In the genomic region with DNA sequence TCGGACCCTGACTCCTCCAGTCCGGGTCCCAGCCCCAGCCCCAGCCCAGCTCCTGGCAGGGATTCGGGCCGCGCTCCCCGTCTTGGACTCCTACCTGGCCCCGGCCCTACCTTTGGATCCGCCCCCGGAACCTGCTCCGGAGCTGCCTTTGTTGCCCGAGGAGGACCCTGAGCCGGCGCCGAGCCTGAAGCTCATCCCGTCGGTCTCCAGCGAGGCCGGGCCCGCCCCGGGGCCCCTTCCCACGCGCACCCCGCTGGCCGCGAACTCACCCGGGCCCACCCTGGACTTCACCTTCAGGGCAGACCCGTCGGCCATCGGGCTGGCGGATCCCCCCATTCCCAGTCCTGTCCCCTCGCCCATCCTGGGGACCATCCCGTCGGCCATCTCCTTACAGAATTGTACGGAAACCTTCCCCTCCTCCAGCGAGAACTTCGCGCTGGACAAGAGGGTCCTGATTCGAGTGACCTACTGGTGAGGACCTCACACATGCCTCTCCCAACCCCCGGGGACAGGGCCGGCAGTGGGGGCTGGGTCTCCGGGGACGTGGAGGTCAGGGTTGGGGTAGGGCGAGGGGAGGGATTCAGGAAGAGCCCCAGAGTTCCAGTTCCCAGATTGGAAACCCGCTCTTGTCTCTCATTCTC, we compare ENCODE assay signal across 11 cellular contexts. TPM values are rescaled to one million over a fixed set of nuclear protein-coding genes. Genes with fewer than 3 reads are reported as not detected.
DNase-seq lines count a peak whose midpoint lies in the region; ATAC-seq, FAIRE-seq and TF ChIP-seq lines count a peak whose summit lies in the region.
"Had no signal": no experiment of that assay in that cellular context is flagged by ENCODE, and none has a peak within 500 bp of the region (broad histone marks: within the 10 kb centered on the region; RNA-seq: fewer than 3 reads in every experiment).

No MANE protein-coding gene starts in this region.

- intact Hi-C loops in CD4-positive, alpha-beta memory T cell (cut with micrococcal nuclease), result no loop called here
- intact Hi-C loops in ovary (cut with DNase I), result no loop called here

- CTCF ChIA-PET in CD4-positive, alpha-beta memory T cell (lab: Charles Lee; ENCODE audit: partially characterized antibody), result interaction anchor here (1.1 to 1.6 kb wide), 2 partner anchors 17 to 41 kb away, joined by 4 to 5 read pairs; a partner anchor contains a TSS

- no peak for FAIRE-seq in GM12891 (lab: Jason Lieb, UNC)

- H3K4me3 Mint-ChIP-seq in CD4-positive, alpha-beta memory T cell, result peak overlapping the region; percentile 13 to 86 (median 67)
- H3K4me3 Mint-ChIP-seq in endodermal cell, result peak overlapping the region; percentile 84

- H3K27ac ChIP-seq in CD4-positive, alpha-beta memory T cell (ENCODE audit: low read depth, low read length), result no peak overlapping the region
- H3K27ac ChIP-seq in endodermal cell (ENCODE audit: low read depth, low read length), result no peak overlapping the region
- no peak overlapping the region for H3K27ac ChIP-seq in ovary

- H3K9me3 ChIP-seq in CD4-positive, alpha-beta memory T cell (ENCODE audit: control insufficient read depth in 1 of 2, low read length in 2 of 2), result no peaks in the 10 kb centered on the region
- H3K9me3 ChIP-seq in endodermal cell (ENCODE audit: control insufficient read depth, low read length) (no peaks in the 10 kb centered on the region), ovary (no peaks in the 10 kb centered on the region)

- peaks cover 18% of the 10 kb centered on the region for H3K4me1 ChIP-seq in CD4-positive, alpha-beta memory T cell (ENCODE audit: insufficient read depth, low read length)
- H3K4me1 ChIP-seq in endodermal cell (ENCODE audit: control insufficient read depth, insufficient read depth, low read length) (no peaks in the 10 kb centered on the region), ovary (ENCODE audit: insufficient read depth) (peaks cover 5% of the 10 kb centered on the region)

- H3K9me3 Mint-ChIP-seq in CD4-positive, alpha-beta memory T cell, result peaks cover 0 to 2% (median 0%) of the 10 kb centered on the region in 8 donors
- H3K9me3 Mint-ChIP-seq in endodermal cell, result no peaks in the 10 kb centered on the region

- TF ChIP-seq POLR2A in ovary (IDR thresholded peaks at IDR 0.05) (no peak), GM12891 (IDR thresholded peaks at IDR 0.05; ENCODE audit: low read depth, low read length) (no peak)

- H3K27ac Mint-ChIP-seq in CD4-positive, alpha-beta memory T cell, result no peak overlapping the region
- peak overlapping the region; percentile 70 for H3K27ac Mint-ChIP-seq in endodermal cell

- POLR2A ChIA-PET in CD4-positive, alpha-beta memory T cell (lab: Charles Lee; ENCODE audit: partially characterized antibody), result no interaction called here

- H3K4me3 ChIP-seq in CD4-positive, alpha-beta memory T cell (ENCODE audit: low read length in 2 of 2), result peak overlapping the region in 1 of 2 donors; percentile 35
- H3K4me3 ChIP-seq in endodermal cell (ENCODE audit: low read length), result peak overlapping the region; percentile 91
- H3K4me3 ChIP-seq in ovary, result peak overlapping the region; percentile 12

- ATAC-seq in HG03196 (IDR thresholded peaks at IDR 0.05; ENCODE audit: unreplicated experiment), result no peak

- H3K27me3 Mint-ChIP-seq in CD4-positive, alpha-beta memory T cell, result peaks cover 34 to 38% of the 10 kb centered on the region in 2 donors
- peaks cover 30% of the 10 kb centered on the region for H3K27me3 Mint-ChIP-seq in endodermal cell (ENCODE audit: insufficient read depth)

- peak overlapping the region; percentile 62 for H3K9ac ChIP-seq in endodermal cell (ENCODE audit: extremely low read depth, low read length, poor library complexity, severe bottlenecking)

- 3 to 7% methylated on average over 11 to 44 of the region's 44 CpGs for WGBS in endodermal cell (ENCODE audit: insufficient coverage in 1 of 2, insufficient read length in 1 of 2), 2 experiments
- 1 to 3% (median 1%) methylated on average over 36 to 44 of the region's 44 CpGs for WGBS in ovary, 3 donors

- H3K36me3 ChIP-seq in CD4-positive, alpha-beta memory T cell (ENCODE audit: insufficient read depth, low read length), result no peaks in the 10 kb centered on the region
- H3K36me3 ChIP-seq in endodermal cell (ENCODE audit: control insufficient read depth, insufficient read depth, low read length), result no peaks in the 10 kb centered on the region
- no peaks in the 10 kb centered on the region for H3K36me3 ChIP-seq in ovary

- H3K4me1 Mint-ChIP-seq in CD4-positive, alpha-beta memory T cell, result peaks cover 7 to 19% (median 13%) of the 10 kb centered on the region in 4 donors
- peaks cover 19% of the 10 kb centered on the region for H3K4me1 Mint-ChIP-seq in endodermal cell

- H3K27me3 ChIP-seq in CD4-positive, alpha-beta memory T cell (ENCODE audit: insufficient read depth, low read length), result peaks cover 19% of the 10 kb centered on the region
- peaks cover 36% of the 10 kb centered on the region for H3K27me3 ChIP-seq in endodermal cell (ENCODE audit: control insufficient read depth, insufficient read depth, low read length, poor library complexity, severe bottlenecking)
- no peaks in the 10 kb centered on the region for H3K27me3 ChIP-seq in ovary

- peak in 1 of 5 donors; percentile 5 for DNase-seq in CD4-positive, alpha-beta memory T cell
- DNase-seq in NCI-H69 (lab: John Stamatoyannopoulos, UW) (peak; percentile 70), endodermal cell (peak; percentile 91), ovary (no peak), NCI-H1694 (lab: John Stamatoyannopoulos, UW) (no peak), GM12891 (ENCODE audit: insufficient read length, low spot score) (no peak), NCI-H524 treated with DMSO at 0.1 percent for 48 hours (lab: John Stamatoyannopoulos, UW) (no peak)
- DNase-seq: NK-92 treated with Interleukin-12 subunit alpha and Interleukin-12 subunit beta, amount 100 ng/mL, for 24 hours had no signal

- no peaks in the 10 kb centered on the region for H3K36me3 Mint-ChIP-seq in CD4-positive, alpha-beta memory T cell
- H3K36me3 Mint-ChIP-seq in endodermal cell (ENCODE audit: low read depth), result peaks cover 11% of the 10 kb centered on the region

- no peak for TF ChIP-seq EP300 in ovary (IDR thresholded peaks at IDR 0.05)

- no peak for TF ChIP-seq CTCF in endodermal cell (conservative IDR thresholded peaks at IDR 0.05)
- TF ChIP-seq CTCF in ovary (IDR thresholded peaks at IDR 0.05), result no peak

TF ChIP-seq in GM12891, 5 proteins besides CTCF, POLR2A, EP300 and RAD21:
- TF ChIP-seq TAF1 (IDR thresholded peaks at IDR 0.05; ENCODE audit: low read depth, low read length) (no peak), POU2F2 (IDR thresholded peaks at IDR 0.05; ENCODE audit: low read depth, low read length) (no peak), SPI1 (IDR thresholded peaks at IDR 0.05; ENCODE audit: low read depth, low read length) (no peak), PAX5 (IDR thresholded peaks at IDR 0.05; ENCODE audit: insufficient read depth, low read length, severe bottlenecking) (no peak), POLR2AphosphoS5 (IDR thresholded peaks at IDR 0.05; ENCODE audit: low read depth, low read length) (no peak)

RNA-seq across cellular contexts. Expression of a gene that starts 0.7 kb away (rescaled TPM):
- not detected for total RNA-seq in CD4-positive, alpha-beta memory T cell
- not detected for polyA plus RNA-seq in CD4-positive, alpha-beta memory T cell
- total RNA-seq in endodermal cell, result 10 to 100 TPM in 1 of 2 donors, 1 to 10 TPM in 1; 8.7 to 15.3 TPM
- polyA plus RNA-seq in endodermal cell (2013, experiment 1 of 2), result 1.9 TPM
- 1.6 TPM for polyA plus RNA-seq in endodermal cell (2013, experiment 2 of 2)
- total RNA-seq in ovary, result under 1 TPM in 1 of 7 donors, not detected in 6; 0.27 TPM
- under 1 TPM in 1 of 2 donors, not detected in 1; 0.39 TPM for polyA plus RNA-seq in ovary
- not detected for polyA plus RNA-seq in GM12891 (2012; ENCODE audit: low read depth, missing spikeins)
- total RNA-seq: mononuclear cell, subcutaneous adipose tissue had no signal

RNA-seq across cellular contexts. Expression of a gene that starts 16.9 kb away (rescaled TPM):
- total RNA-seq in CD4-positive, alpha-beta memory T cell, result under 1 TPM in 1 of 2 experiments, not detected in 1; 0.14 TPM
- under 1 TPM; 0.16 to 0.19 TPM for polyA plus RNA-seq in CD4-positive, alpha-beta memory T cell
- total RNA-seq in endodermal cell, result 1 to 10 TPM; 2.0 to 4.3 TPM
- 46.8 TPM for polyA plus RNA-seq in endodermal cell (2013, experiment 1 of 2)
- polyA plus RNA-seq in endodermal cell (2013, experiment 2 of 2), result 39.5 TPM
- under 1 TPM in 3 of 7 donors, not detected in 4; 0.10 to 0.33 (median 0.24) TPM for total RNA-seq in ovary
- polyA plus RNA-seq in ovary, result under 1 TPM; 0.10 to 0.22 TPM
- polyA plus RNA-seq in GM12891 (2012; ENCODE audit: low read depth, missing spikeins), result 0.37 TPM
- total RNA-seq: mononuclear cell, subcutaneous adipose tissue had no signal

RNA-seq across cellular contexts. Expression of a gene that starts 17.0 kb away (rescaled TPM):
- total RNA-seq in CD4-positive, alpha-beta memory T cell, result 1 to 10 TPM; 7.7 to 8.8 TPM
- 1 to 10 TPM; 6.1 to 7.8 TPM for polyA plus RNA-seq in CD4-positive, alpha-beta memory T cell
- 1 to 10 TPM; 1.2 to 3.8 TPM for total RNA-seq in endodermal cell
- 5.4 TPM for polyA plus RNA-seq in endodermal cell (2013, experiment 1 of 2)
- polyA plus RNA-seq in endodermal cell (2013, experiment 2 of 2), result 4.6 TPM
- 1 to 10 TPM; 3.1 to 7.0 (median 6.2) TPM for total RNA-seq in ovary
- 1 to 10 TPM; 2.3 to 7.5 TPM for polyA plus RNA-seq in ovary
- polyA plus RNA-seq in GM12891 (2012; ENCODE audit: low read depth, missing spikeins), result 3.4 TPM

RNA-seq across cellular contexts. Expression of a gene that starts 24.3 kb away (rescaled TPM):
- 10 to 100 TPM; 22.0 to 22.8 TPM for total RNA-seq in CD4-positive, alpha-beta memory T cell
- polyA plus RNA-seq in CD4-positive, alpha-beta memory T cell, result 10 to 100 TPM; 22.1 to 34.9 TPM
- total RNA-seq in endodermal cell, result 10 to 100 TPM; 24.0 to 29.7 TPM
- polyA plus RNA-seq in endodermal cell (2013, experiment 1 of 2), result 28.3 TPM
- polyA plus RNA-seq in endodermal cell (2013, experiment 2 of 2), result 28.5 TPM
- 10 to 100 TPM in 5 of 7 donors, 1 to 10 TPM in 2; 6.9 to 17.0 (median 13.1) TPM for total RNA-seq in ovary
- polyA plus RNA-seq in ovary, result 10 to 100 TPM; 10.5 to 13.5 TPM
- polyA plus RNA-seq in GM12891 (2012; ENCODE audit: low read depth, missing spikeins), result 5.2 TPM

RNA-seq across cellular contexts. Expression of a gene that starts 35.0 kb away (rescaled TPM):
- 10 to 100 TPM; 47.2 to 49.6 TPM for total RNA-seq in CD4-positive, alpha-beta memory T cell
- 10 to 100 TPM; 39.1 to 50.4 TPM for polyA plus RNA-seq in CD4-positive, alpha-beta memory T cell
- 10 to 100 TPM; 87.8 to 94.6 TPM for total RNA-seq in endodermal cell
- polyA plus RNA-seq in endodermal cell (2013, experiment 1 of 2), result 83.8 TPM
- 79.7 TPM for polyA plus RNA-seq in endodermal cell (2013, experiment 2 of 2)
- total RNA-seq in ovary, result 10 to 100 TPM; 31.5 to 59.9 (median 51.4) TPM
- polyA plus RNA-seq in ovary, result 10 to 100 TPM; 41.2 to 48.3 TPM
- polyA plus RNA-seq in GM12891 (2012; ENCODE audit: low read depth, missing spikeins), result 67.0 TPM

Comparison
In these comparisons a context has a peak if more than half of its experiments do, and no peak if none do; other contexts are left out.
1. DNase-seq: peak in NCI-H69 (single experiment) and endodermal cell (single experiment); none in ovary (0 of 5), NCI-H1694 (single experiment), GM12891 (single experiment) and NCI-H524 treated with DMSO at 0.1 percent for 48 hours (single experiment).
2. RNA of a gene that starts 0.7 kb away (total RNA-seq): 8.7 to 15.3 TPM in endodermal cell; not detected in CD4-positive, alpha-beta memory T cell and 0.27 TPM in ovary; every median in the first group is over 4 times any median in the second.